ENCODE assay signal across 8 cellular contexts in genomic region chr14:34931206-34931605, GRCh38. TPM values are rescaled to one million over a fixed set of nuclear protein-coding genes. Genes with fewer than 3 reads are reported as not detected.
A peak's percentile ranks its signal among the peaks of the same experiment; 100 is the strongest.
DNase-seq lines count a peak whose midpoint lies in the region; ATAC-seq and TF ChIP-seq lines count a peak whose summit lies in the region.

No MANE protein-coding gene starts in this region.

- H3K36me3 Mint-ChIP-seq in naive thymus-derived CD4-positive, alpha-beta T cell = peaks cover 0 to 13% (median 12%) of the 10 kb centered on the region in 5 donors

- TF ChIP-seq CTCF in BE2C (IDR thresholded peaks at IDR 0.05; ENCODE audit: low read depth, low read length) = no peak
- no peak for TF ChIP-seq CTCF in sigmoid colon (IDR thresholded peaks at IDR 0.05)
- no peak for TF ChIP-seq CTCF in coronary artery (IDR thresholded peaks at IDR 0.05)

- H3K9me3 Mint-ChIP-seq in naive thymus-derived CD4-positive, alpha-beta T cell = peaks cover 0 to 5% (median 0%) of the 10 kb centered on the region in 11 donors

- ATAC-seq in GM18511 (IDR thresholded peaks at IDR 0.05; ENCODE audit: unreplicated experiment) = peak; percentile 56
- ATAC-seq in HG02642 (IDR thresholded peaks at IDR 0.05; ENCODE audit: poor library complexity, unreplicated experiment) = peak; percentile 44
- ATAC-seq in naive thymus-derived CD4-positive, alpha-beta T cell = peak; percentile 95

- no peak for TF ChIP-seq POLR2A in sigmoid colon (IDR thresholded peaks at IDR 0.05)

- CTCF ChIA-PET in naive thymus-derived CD4-positive, alpha-beta T cell (lab: Charles Lee) = interaction anchor here (0.7 to 2.2 kb wide), 2 partner anchors 50 to 175 kb away, joined by 3 to 9 read pairs; no protein-coding TSS in a partner anchor

- no peaks in the 10 kb centered on the region for H3K27me3 Mint-ChIP-seq in naive thymus-derived CD4-positive, alpha-beta T cell

- WGBS in sigmoid colon, 2 donors = 11 to 13% methylated on average over 1 of the region's 1 CpG

- no peaks in the 10 kb centered on the region for H3K27me3 ChIP-seq in naive thymus-derived CD4-positive, alpha-beta T cell (ENCODE audit: control insufficient read depth in 2 of 2, insufficient read depth in 2 of 2, low read length in 2 of 2)
- H3K27me3 ChIP-seq in BE2C (no peaks in the 10 kb centered on the region), sigmoid colon (no peaks in the 10 kb centered on the region)

- H3K9me3 ChIP-seq in naive thymus-derived CD4-positive, alpha-beta T cell (ENCODE audit: control insufficient read depth in 2 of 3, low read length in 3 of 3) = no peaks in the 10 kb centered on the region
- no peaks in the 10 kb centered on the region for H3K9me3 ChIP-seq in BE2C
- no peaks in the 10 kb centered on the region for H3K9me3 ChIP-seq in sigmoid colon

- peak overlapping the region; percentile 96 to 100 (median 98) for H3K27ac Mint-ChIP-seq in naive thymus-derived CD4-positive, alpha-beta T cell

- no peaks in the 10 kb centered on the region for H3K36me3 ChIP-seq in naive thymus-derived CD4-positive, alpha-beta T cell (ENCODE audit: control insufficient read depth in 2 of 3, insufficient read depth in 3 of 3, low read length in 3 of 3)
- no peaks in the 10 kb centered on the region for H3K36me3 ChIP-seq in BE2C
- H3K36me3 ChIP-seq in sigmoid colon = no peaks in the 10 kb centered on the region

- H3K4me3 ChIP-seq in naive thymus-derived CD4-positive, alpha-beta T cell (ENCODE audit: low read length) = peak overlapping the region; percentile 22
- H3K4me3 ChIP-seq in BE2C (ENCODE audit: low read depth, low read length) (no peak overlapping the region), sigmoid colon (no peak overlapping the region), coronary artery (no peak overlapping the region)

- POLR2A ChIA-PET in naive thymus-derived CD4-positive, alpha-beta T cell (lab: Charles Lee) = interaction anchor here (0.8 to 1.7 kb wide), 9 partner anchors 9 to 472 kb away, joined by 3 to 28 read pairs (median 6); partner anchors contain the start of genes BAZ1A, FAM177A1 and SRP54

- TF ChIP-seq EP300 in sigmoid colon (IDR thresholded peaks at IDR 0.05) = no peak

- H3K4me1 ChIP-seq in naive thymus-derived CD4-positive, alpha-beta T cell (ENCODE audit: control insufficient read depth in 2 of 2, insufficient read depth in 2 of 2, low read length in 2 of 2) = peaks cover 28 to 30% of the 10 kb centered on the region in 2 donors
- H3K4me1 ChIP-seq in BE2C = no peaks in the 10 kb centered on the region
- H3K4me1 ChIP-seq in sigmoid colon = no peaks in the 10 kb centered on the region

- intact Hi-C loops in naive thymus-derived CD4-positive, alpha-beta T cell (cut with micrococcal nuclease) = loop anchor here (1.0 to 2.0 kb wide), 6 partner anchors 16 to 301 kb away; partner anchors contain the start of genes FAM177A1 (in 2 of the 2), PRORP (in 1 of the 2), SNX6 (in 1 of the 2) and SRP54 (in 1 of the 2)
- intact Hi-C loops in sigmoid colon (cut with DNase I) = no loop called here

- DNase-seq in activated T-helper 1 cell treated with Interleukin-2 at 50 U/mL for 16 hours (ENCODE audit: low read depth) (peak; percentile 11), SKM-1 treated with dmso at 0.1 percent for 144 hours (lab: John Stamatoyannopoulos, UW; ENCODE audit: unreplicated experiment) (no peak), BE2C (no peak), sigmoid colon (no peak), coronary artery (ENCODE audit: low spot score) (no peak)
- peak in 7 of 9 donors; percentile 69 to 89 (median 83) for DNase-seq in naive thymus-derived CD4-positive, alpha-beta T cell

- H3K27ac ChIP-seq in naive thymus-derived CD4-positive, alpha-beta T cell (ENCODE audit: low read depth, low read length) = peak overlapping the region; percentile 84
- H3K27ac ChIP-seq in sigmoid colon (no peak overlapping the region), coronary artery (no peak overlapping the region)

- peaks cover 15 to 44% (median 37%) of the 10 kb centered on the region in 7 donors for H3K4me1 Mint-ChIP-seq in naive thymus-derived CD4-positive, alpha-beta T cell

- H3K4me3 Mint-ChIP-seq in naive thymus-derived CD4-positive, alpha-beta T cell = peak overlapping the region; percentile 31 to 87 (median 76)

RNA-seq across cellular contexts. Expression of gene SRP54, which starts 51.6 kb away (rescaled TPM):
- 10 to 100 TPM; 35.8 to 61.4 (median 52.0) TPM for total RNA-seq in naive thymus-derived CD4-positive, alpha-beta T cell
- polyA plus RNA-seq in naive thymus-derived CD4-positive, alpha-beta T cell = 10 to 100 TPM; 34.2 to 37.4 TPM
- 64.1 TPM for polyA plus RNA-seq in BE2C (2012; ENCODE audit: insufficient read depth, insufficient read length, low read depth)
- total RNA-seq in sigmoid colon = 10 to 100 TPM; 29.9 to 36.1 (median 34.6) TPM
- 10 to 100 TPM; 31.9 to 35.6 (median 33.0) TPM for polyA plus RNA-seq in sigmoid colon

RNA-seq across cellular contexts. Expression of gene BAZ1A, which starts 56.0 kb away (rescaled TPM):
- 10 to 100 TPM; 47.4 to 62.5 (median 53.3) TPM for total RNA-seq in naive thymus-derived CD4-positive, alpha-beta T cell
- 10 to 100 TPM; 10.3 to 14.1 TPM for polyA plus RNA-seq in naive thymus-derived CD4-positive, alpha-beta T cell
- polyA plus RNA-seq in BE2C (2012; ENCODE audit: insufficient read depth, insufficient read length, low read depth) = 23.2 TPM
- total RNA-seq in sigmoid colon = 10 to 100 TPM; 18.2 to 25.2 (median 21.6) TPM
- 10 to 100 TPM; 22.4 to 73.1 (median 31.8) TPM for polyA plus RNA-seq in sigmoid colon

Comparison
In these comparisons a context has a peak if more than half of its experiments do, and no peak if none do; other contexts are left out.
1. ATAC-seq: peak in every context shown above with its lines; median percentile 95 in naive thymus-derived CD4-positive, alpha-beta T cell; 56 in GM18511; 44 in HG02642.
2. DNase-seq: peak in activated T-helper 1 cell treated with Interleukin-2 at 50 U/mL for 16 hours (single experiment) and naive thymus-derived CD4-positive, alpha-beta T cell (7 of 9); none in SKM-1 treated with dmso at 0.1 percent for 144 hours (single experiment), BE2C (single experiment), sigmoid colon (single experiment) and coronary artery (single experiment).